In genomic region chr11:118911113-118911879, GRCh38 we compare ENCODE assay signal across 9 cellular contexts. TPM values are rescaled to one million over a fixed set of nuclear protein-coding genes. Genes with fewer than 3 reads are reported as not detected.
A peak's percentile ranks its signal among the peaks of the same experiment; 100 is the strongest.
DNase-seq lines count a peak whose midpoint lies in the region; ATAC-seq and TF ChIP-seq lines count a peak whose summit lies in the region.
"Had no signal": no experiment of that assay in that cellular context is flagged by ENCODE, and none has a peak within 500 bp of the region (broad histone marks: within the 10 kb centered on the region; RNA-seq: fewer than 3 reads in every experiment).

No MANE protein-coding gene starts in this region.

- peak; percentile 94 to 98 for DNase-seq in Caco-2
- no peak for DNase-seq in Panc1 (ENCODE audit: low read depth, low spot score)
- no peak for DNase-seq in effector memory CD4-positive, alpha-beta T cell
- no peak for DNase-seq in natural killer cell
- no peak for DNase-seq in 8988T
- no peak for DNase-seq in NCI-H774 (lab: John Stamatoyannopoulos, UW)
- no peak for DNase-seq in NCI-H1048 (lab: John Stamatoyannopoulos, UW)

- H3K27ac Mint-ChIP-seq in Caco-2 (ENCODE audit: unreplicated experiment) = peak overlapping the region; percentile 96
- peak overlapping the region; percentile 95 to 96 for H3K27ac Mint-ChIP-seq in natural killer cell

- H3K4me1 Mint-ChIP-seq in Caco-2 (ENCODE audit: low read depth, unreplicated experiment) (peaks cover 61% of the 10 kb centered on the region), natural killer cell (peaks cover 65 to 90% of the 10 kb centered on the region in 2 donors)

- H3K4me3 Mint-ChIP-seq in Caco-2 (ENCODE audit: unreplicated experiment) (peak overlapping the region; percentile 76), natural killer cell (peak overlapping the region; percentile 92)

- H3K9me3 ChIP-seq in Caco-2 (no peaks in the 10 kb centered on the region), Panc1 (ENCODE audit: control insufficient read depth, insufficient read depth, low read depth, low read length) (no peaks in the 10 kb centered on the region)
- no peaks in the 10 kb centered on the region for H3K9me3 ChIP-seq in effector memory CD4-positive, alpha-beta T cell (ENCODE audit: control insufficient read depth, low read length)

- H3K4me1 ChIP-seq in Caco-2 = peaks cover 83% of the 10 kb centered on the region
- peaks cover 97% of the 10 kb centered on the region for H3K4me1 ChIP-seq in Panc1 (ENCODE audit: control insufficient read depth, insufficient read depth, low read length)
- peaks cover 80% of the 10 kb centered on the region for H3K4me1 ChIP-seq in effector memory CD4-positive, alpha-beta T cell (ENCODE audit: control insufficient read depth, insufficient read depth, low read length, poor library complexity, severe bottlenecking)

- H3K4me3 ChIP-seq in Caco-2 (ENCODE audit: low read depth, low read length) = peak overlapping the region; percentile 66
- peak overlapping the region; percentile 28 to 43 for H3K4me3 ChIP-seq in Panc1 (ENCODE audit: low read depth in 2 of 2, low read length in 2 of 2)
- H3K4me3 ChIP-seq in effector memory CD4-positive, alpha-beta T cell (ENCODE audit: insufficient read depth, low read depth, low read length, poor library complexity, severe bottlenecking) = peak overlapping the region; percentile 49

- peak overlapping the region; percentile 99 for H3K27ac ChIP-seq in Panc1 (ENCODE audit: low read length)
- H3K27ac ChIP-seq in effector memory CD4-positive, alpha-beta T cell (ENCODE audit: insufficient read depth, low read length, poor library complexity, severe bottlenecking) = peak overlapping the region; percentile 98
- H3K27ac ChIP-seq: HL-60 had no signal

- intact Hi-C loops in Caco-2 (cut with micrococcal nuclease; ENCODE audit: unreplicated experiment) (loop anchor here (2.0 to 5.0 kb wide), 2 partner anchors 184 to 289 kb away; a partner anchor contains a TSS), Panc1 (cut with micrococcal nuclease; ENCODE audit: unreplicated experiment) (no loop called here), natural killer cell (cut with micrococcal nuclease) (no loop called here)

- POLR2A ChIA-PET in Caco-2 (lab: Charles Lee) (interaction anchor here (0.6 to 7.0 kb wide), 18 partner anchors 15 to 1980 kb away, joined by 3 to 171 read pairs (median 5); partner anchors contain the start of genes BCL9L, CENATAC, DDX6 and HMBS), Panc1 (lab: Charles Lee) (interaction anchor here (0.5 to 1.7 kb wide), 6 partner anchors 12 to 199 kb away, joined by 3 to 11 read pairs (median 4); partner anchors contain the start of gene BCL9L)

- no peak for TF ChIP-seq CTCF in Caco-2 (IDR thresholded peaks at IDR 0.05; ENCODE audit: insufficient read depth in 1 of 2, low read depth in 1 of 2, low read length in 1 of 2, severe bottlenecking in 1 of 2, unreplicated experiment in 1 of 2)
- TF ChIP-seq CTCF in Panc1 (IDR thresholded peaks at IDR 0.05) = no peak
- TF ChIP-seq CTCF in natural killer cell (IDR thresholded peaks at IDR 0.05) = no peak

- ATAC-seq in Panc1 = peak; percentile 7
- ATAC-seq in natural killer cell = peak in 2 of 3 donors; percentile 0
- ATAC-seq in GM18907 (IDR thresholded peaks at IDR 0.05; ENCODE audit: unreplicated experiment) = no peak

- H3K9me3 Mint-ChIP-seq in Caco-2 (ENCODE audit: unreplicated experiment) (no peaks in the 10 kb centered on the region), natural killer cell (no peaks in the 10 kb centered on the region)

- in situ Hi-C loops in Panc1 (cut with HindIII; ENCODE audit: low pct_unique_long_range_greater_than_20kb, low sequenced_read_pairs) = no loop called here

- CTCF ChIA-PET in Caco-2 (lab: Charles Lee) = interaction anchor here (0.7 to 7.2 kb wide), 10 partner anchors 16 to 1392 kb away, joined by 3 to 170 read pairs (median 3); partner anchors contain the start of genes DDX6 and HMBS
- CTCF ChIA-PET in Panc1 (lab: Charles Lee) = interaction anchor here (0.7 to 1.9 kb wide), 2 partner anchors 11 to 19 kb away, joined by 4 to 9 read pairs; no protein-coding TSS in a partner anchor

- H3K36me3 ChIP-seq in Caco-2 (ENCODE audit: control insufficient read depth, insufficient read depth, low read length) (peaks cover 13% of the 10 kb centered on the region), Panc1 (ENCODE audit: control insufficient read depth, insufficient read depth, low read length) (peaks cover 3% of the 10 kb centered on the region; the same call in 1 of the 2 replicates)
- peaks cover 21% of the 10 kb centered on the region for H3K36me3 ChIP-seq in effector memory CD4-positive, alpha-beta T cell (ENCODE audit: control insufficient read depth, insufficient read depth, low read length)

- BruUV-seq in Caco-2 (replicated peaks; lab: Mats Ljungman, UMichigan) (TSS peak; percentile 54), Panc1 (replicated peaks; lab: Mats Ljungman, UMichigan) (TSS peak; percentile 39)

- H3K36me3 Mint-ChIP-seq in Caco-2 (ENCODE audit: insufficient read depth, unreplicated experiment) (peaks cover 83% of the 10 kb centered on the region), natural killer cell (peaks cover 11% of the 10 kb centered on the region)

- no peaks in the 10 kb centered on the region for H3K27me3 Mint-ChIP-seq in Caco-2 (ENCODE audit: insufficient read depth, unreplicated experiment)
- H3K27me3 Mint-ChIP-seq in natural killer cell (ENCODE audit: low read depth in 2 of 2) = no peaks in the 10 kb centered on the region

- no peaks in the 10 kb centered on the region for H3K27me3 ChIP-seq in Caco-2 (replicated peaks; ENCODE audit: control insufficient read depth, insufficient read depth, low read length)
- no peaks in the 10 kb centered on the region for H3K27me3 ChIP-seq in Panc1 (ENCODE audit: control insufficient read depth, insufficient read depth, low read length)
- H3K27me3 ChIP-seq in effector memory CD4-positive, alpha-beta T cell (replicated peaks; ENCODE audit: control insufficient read depth, insufficient read depth, low read length, poor library complexity, severe bottlenecking) = no peaks in the 10 kb centered on the region

RNA-seq across cellular contexts. Expression of gene BCL9L, which starts 14.4 kb away (rescaled TPM):
- total RNA-seq in Caco-2 (2022) (186 and 203 TPM in 2 replicates), Panc1 (2021; ENCODE audit: unreplicated experiment) (234 TPM), natural killer cell (100 to 1,000 TPM; 221 to 255 (median 234) TPM)
- 207 TPM for polyA plus RNA-seq in Panc1 (2012; ENCODE audit: insufficient read length)

RNA-seq across cellular contexts. Expression of gene CXCR5, which starts 27.6 kb away (rescaled TPM):
- total RNA-seq in Caco-2 (2022) = not detected in 2 replicates
- not detected for total RNA-seq in Panc1 (2021; ENCODE audit: unreplicated experiment)
- not detected for polyA plus RNA-seq in Panc1 (2012; ENCODE audit: insufficient read length)
- 1 to 10 TPM in 1 of 3 donors, under 1 TPM in 2; 0.56 to 1.3 (median 0.86) TPM for total RNA-seq in natural killer cell

RNA-seq across cellular contexts. Expression of gene UPK2, which starts 44.8 kb away (rescaled TPM):
- 1.8 and 3.5 TPM in 2 replicates for total RNA-seq in Caco-2 (2022)
- 0.92 TPM for total RNA-seq in Panc1 (2021; ENCODE audit: unreplicated experiment)
- polyA plus RNA-seq in Panc1 (2012; ENCODE audit: insufficient read length) = 4.6 TPM
- under 1 TPM in 2 of 3 donors, not detected in 1; 0.40 to 0.41 TPM for total RNA-seq in natural killer cell

Comparison
In these comparisons a context has a peak if more than half of its experiments do, and no peak if none do; other contexts are left out.
1. DNase-seq: peak in Caco-2 (2 of 2); none in Panc1 (single experiment), effector memory CD4-positive, alpha-beta T cell (0 of 3), natural killer cell (single experiment), 8988T (single experiment), NCI-H774 (single experiment) and NCI-H1048 (single experiment).
2. Peak in every context shown above with its lines, with median percentiles within 50 percentile points of each other: H3K4me3 ChIP-seq.